Comparison of ENCODE assay signal across 1 cellular context in the genomic region with DNA sequence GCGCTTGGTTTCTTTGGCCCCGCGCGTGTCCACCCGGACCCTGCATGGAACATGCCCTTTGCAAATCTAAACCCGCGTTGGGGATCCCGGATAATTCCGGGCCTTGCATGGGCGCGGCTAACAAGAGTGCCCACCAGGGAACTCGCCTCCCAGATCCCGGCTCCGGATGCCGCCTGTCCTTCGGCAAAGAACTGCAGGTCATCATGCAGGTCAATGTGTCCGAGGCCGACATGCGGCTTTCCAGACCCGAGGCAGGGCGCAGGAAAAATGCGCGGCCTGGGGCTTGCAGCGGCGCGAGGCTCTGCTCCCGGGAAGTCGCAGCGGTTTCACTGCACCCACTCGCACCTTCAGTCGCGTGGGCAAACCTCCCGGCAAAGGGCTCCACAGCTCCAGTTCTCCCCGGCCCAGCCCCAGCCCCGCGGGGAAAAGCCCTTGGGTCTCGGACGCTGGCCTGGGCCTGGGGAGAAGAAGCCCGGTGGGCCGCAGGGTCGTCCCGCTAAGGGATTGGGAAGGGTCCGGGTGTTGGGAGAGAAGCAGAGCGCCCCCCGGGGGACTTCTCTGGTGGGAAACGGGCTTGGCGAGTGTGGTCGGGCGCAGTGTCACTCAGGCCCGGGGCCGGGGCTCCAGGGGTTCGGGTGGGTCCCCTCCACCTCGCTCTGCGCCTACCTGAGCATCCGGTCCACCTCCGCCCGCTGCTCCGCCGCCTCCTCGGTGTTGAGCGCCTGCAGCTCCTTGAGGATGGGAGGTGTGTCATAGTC.
A peak's percentile ranks its signal among the peaks of the same experiment; 100 is the strongest.
TF ChIP-seq lines count a peak whose summit lies in the region.

No MANE protein-coding gene starts in this region.

TF ChIP-seq in HepG2, 621 proteins besides CTCF, POLR2A, EP300 and RAD21 (continued from another document and continues in another):
- TF ChIP-seq ZNF383 (CRISPR knock-in tag; IDR thresholded peaks at IDR 0.05; ENCODE audit: borderline replicate concordance) (no peak), ZNF121 (CRISPR knock-in tag; IDR thresholded peaks at IDR 0.05) (no peak), ETV6 (CRISPR knock-in tag; conservative IDR thresholded peaks at IDR 0.05) (no peak), RFX1 (IDR thresholded peaks at IDR 0.05) (no peak), ZNF7 (CRISPR knock-in tag; IDR thresholded peaks at IDR 0.05) (no peak), ZNF234 (CRISPR knock-in tag; conservative IDR thresholded peaks at IDR 0.05) (no peak), KDM5B (CRISPR knock-in tag; IDR thresholded peaks at IDR 0.05; ENCODE audit: borderline replicate concordance) (no peak; the same call in 1 of the 2 replicates), ZNF33B (CRISPR knock-in tag; IDR thresholded peaks at IDR 0.05) (no peak), ZNF547 (CRISPR knock-in tag; IDR thresholded peaks at IDR 0.05) (peak; percentile 43; the same call in 1 of the 2 replicates), ZNF879 (CRISPR knock-in tag; IDR thresholded peaks at IDR 0.05) (no peak), PPARG (CRISPR knock-in tag; conservative IDR thresholded peaks at IDR 0.05) (no peak), HOXA3 (CRISPR knock-in tag; IDR thresholded peaks at IDR 0.05) (peak; percentile 34; the same call in 1 of the 2 replicates), SATB2 (CRISPR knock-in tag; IDR thresholded peaks at IDR 0.05) (no peak), AHR (CRISPR knock-in tag; IDR thresholded peaks at IDR 0.05) (no peak), MZF1 (CRISPR knock-in tag; IDR thresholded peaks at IDR 0.05; ENCODE audit: borderline replicate concordance) (no peak), ZFP1 (CRISPR knock-in tag; IDR thresholded peaks at IDR 0.05) (no peak; the same call in 1 of the 2 replicates), ZFP36L2 (CRISPR knock-in tag; IDR thresholded peaks at IDR 0.05) (no peak), XBP1 (CRISPR knock-in tag; IDR thresholded peaks at IDR 0.05) (no peak), PCBP2 (optimal IDR thresholded peaks at IDR 0.05; ENCODE audit: low read depth, low read length, poor library complexity, severe bottlenecking) (no peak), HNF4G (IDR thresholded peaks at IDR 0.05; ENCODE audit: borderline replicate concordance, low read depth, low read length) (no peak), HNF4G (CRISPR knock-in tag; IDR thresholded peaks at IDR 0.05; ENCODE audit: borderline replicate concordance, low read depth) (no peak), ZNF253 (CRISPR knock-in tag; IDR thresholded peaks at IDR 0.05; ENCODE audit: borderline replicate concordance) (peak; percentile 42; the same call in 1 of the 2 replicates), ATF1 (CRISPR knock-in tag; IDR thresholded peaks at IDR 0.05) (no peak), DNMT3B (CRISPR knock-in tag; conservative IDR thresholded peaks at IDR 0.05) (no peak), SIN3A (IDR thresholded peaks at IDR 0.05; ENCODE audit: borderline replicate concordance, low read depth, low read length) (peak; percentile 58; the same call in 1 of the 2 replicates), ADNP (CRISPR knock-in tag; IDR thresholded peaks at IDR 0.05) (no peak), GATAD1 (CRISPR knock-in tag; IDR thresholded peaks at IDR 0.05) (no peak), NRL (CRISPR knock-in tag; IDR thresholded peaks at IDR 0.05; ENCODE audit: borderline replicate concordance) (peak; percentile 26; the same call in 1 of the 2 replicates), HIVEP1 (CRISPR knock-in tag; IDR thresholded peaks at IDR 0.05) (peak; percentile 73; the same call in 1 of the 2 replicates), ZNF570 (CRISPR knock-in tag; IDR thresholded peaks at IDR 0.05; ENCODE audit: borderline replicate concordance) (no peak), ZNF749 (CRISPR knock-in tag; IDR thresholded peaks at IDR 0.05; ENCODE audit: borderline replicate concordance) (peak; percentile 59; the same call in 1 of the 2 replicates), ZNF768 (CRISPR knock-in tag; IDR thresholded peaks at IDR 0.05) (peak; percentile 21; the same call in 1 of the 2 replicates), FOXC1 (CRISPR knock-in tag; IDR thresholded peaks at IDR 0.05; ENCODE audit: borderline replicate concordance) (no peak; the same call in 1 of the 2 replicates)
- TF ChIP-seq, protein P1, sequence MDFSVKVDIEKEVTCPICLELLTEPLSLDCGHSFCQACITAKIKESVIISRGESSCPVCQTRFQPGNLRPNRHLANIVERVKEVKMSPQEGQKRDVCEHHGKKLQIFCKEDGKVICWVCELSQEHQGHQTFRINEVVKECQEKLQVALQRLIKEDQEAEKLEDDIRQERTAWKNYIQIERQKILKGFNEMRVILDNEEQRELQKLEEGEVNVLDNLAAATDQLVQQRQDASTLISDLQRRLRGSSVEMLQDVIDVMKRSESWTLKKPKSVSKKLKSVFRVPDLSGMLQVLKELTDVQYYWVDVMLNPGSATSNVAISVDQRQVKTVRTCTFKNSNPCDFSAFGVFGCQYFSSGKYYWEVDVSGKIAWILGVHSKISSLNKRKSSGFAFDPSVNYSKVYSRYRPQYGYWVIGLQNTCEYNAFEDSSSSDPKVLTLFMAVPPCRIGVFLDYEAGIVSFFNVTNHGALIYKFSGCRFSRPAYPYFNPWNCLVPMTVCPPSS (IDR thresholded peaks at IDR 0.05) = no peak
- TF ChIP-seq, protein P2, sequence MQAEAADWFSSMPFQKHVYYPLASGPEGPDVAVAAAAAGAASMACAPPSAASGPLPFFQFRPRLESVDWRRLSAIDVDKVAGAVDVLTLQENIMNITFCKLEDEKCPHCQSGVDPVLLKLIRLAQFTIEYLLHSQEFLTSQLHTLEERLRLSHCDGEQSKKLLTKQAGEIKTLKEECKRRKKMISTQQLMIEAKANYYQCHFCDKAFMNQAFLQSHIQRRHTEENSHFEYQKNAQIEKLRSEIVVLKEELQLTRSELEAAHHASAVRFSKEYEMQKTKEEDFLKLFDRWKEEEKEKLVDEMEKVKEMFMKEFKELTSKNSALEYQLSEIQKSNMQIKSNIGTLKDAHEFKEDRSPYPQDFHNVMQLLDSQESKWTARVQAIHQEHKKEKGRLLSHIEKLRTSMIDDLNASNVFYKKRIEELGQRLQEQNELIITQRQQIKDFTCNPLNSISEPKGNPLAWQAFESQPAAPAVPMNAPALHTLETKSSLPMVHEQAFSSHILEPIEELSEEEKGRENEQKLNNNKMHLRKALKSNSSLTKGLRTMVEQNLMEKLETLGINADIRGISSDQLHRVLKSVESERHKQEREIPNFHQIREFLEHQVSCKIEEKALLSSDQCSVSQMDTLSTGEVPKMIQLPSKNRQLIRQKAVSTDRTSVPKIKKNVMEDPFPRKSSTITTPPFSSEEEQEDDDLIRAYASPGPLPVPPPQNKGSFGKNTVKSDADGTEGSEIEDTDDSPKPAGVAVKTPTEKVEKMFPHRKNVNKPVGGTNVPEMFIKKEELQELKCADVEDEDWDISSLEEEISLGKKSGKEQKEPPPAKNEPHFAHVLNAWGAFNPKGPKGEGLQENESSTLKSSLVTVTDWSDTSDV (CRISPR knock-in tag; IDR thresholded peaks at IDR 0.05) = peak; percentile 60; the same call in 1 of the 2 replicates
- TF ChIP-seq, protein P3, sequence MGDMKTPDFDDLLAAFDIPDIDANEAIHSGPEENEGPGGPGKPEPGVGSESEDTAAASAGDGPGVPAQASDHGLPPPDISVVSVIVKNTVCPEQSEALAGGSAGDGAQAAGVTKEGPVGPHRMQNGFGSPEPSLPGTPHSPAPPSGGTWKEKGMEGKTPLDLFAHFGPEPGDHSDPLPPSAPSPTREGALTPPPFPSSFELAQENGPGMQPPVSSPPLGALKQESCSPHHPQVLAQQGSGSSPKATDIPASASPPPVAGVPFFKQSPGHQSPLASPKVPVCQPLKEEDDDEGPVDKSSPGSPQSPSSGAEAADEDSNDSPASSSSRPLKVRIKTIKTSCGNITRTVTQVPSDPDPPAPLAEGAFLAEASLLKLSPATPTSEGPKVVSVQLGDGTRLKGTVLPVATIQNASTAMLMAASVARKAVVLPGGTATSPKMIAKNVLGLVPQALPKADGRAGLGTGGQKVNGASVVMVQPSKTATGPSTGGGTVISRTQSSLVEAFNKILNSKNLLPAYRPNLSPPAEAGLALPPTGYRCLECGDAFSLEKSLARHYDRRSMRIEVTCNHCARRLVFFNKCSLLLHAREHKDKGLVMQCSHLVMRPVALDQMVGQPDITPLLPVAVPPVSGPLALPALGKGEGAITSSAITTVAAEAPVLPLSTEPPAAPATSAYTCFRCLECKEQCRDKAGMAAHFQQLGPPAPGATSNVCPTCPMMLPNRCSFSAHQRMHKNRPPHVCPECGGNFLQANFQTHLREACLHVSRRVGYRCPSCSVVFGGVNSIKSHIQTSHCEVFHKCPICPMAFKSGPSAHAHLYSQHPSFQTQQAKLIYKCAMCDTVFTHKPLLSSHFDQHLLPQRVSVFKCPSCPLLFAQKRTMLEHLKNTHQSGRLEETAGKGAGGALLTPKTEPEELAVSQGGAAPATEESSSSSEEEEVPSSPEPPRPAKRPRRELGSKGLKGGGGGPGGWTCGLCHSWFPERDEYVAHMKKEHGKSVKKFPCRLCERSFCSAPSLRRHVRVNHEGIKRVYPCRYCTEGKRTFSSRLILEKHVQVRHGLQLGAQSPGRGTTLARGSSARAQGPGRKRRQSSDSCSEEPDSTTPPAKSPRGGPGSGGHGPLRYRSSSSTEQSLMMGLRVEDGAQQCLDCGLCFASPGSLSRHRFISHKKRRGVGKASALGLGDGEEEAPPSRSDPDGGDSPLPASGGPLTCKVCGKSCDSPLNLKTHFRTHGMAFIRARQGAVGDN (CRISPR knock-in tag; IDR thresholded peaks at IDR 0.05) = peak; percentile 85
- TF ChIP-seq, protein P4, sequence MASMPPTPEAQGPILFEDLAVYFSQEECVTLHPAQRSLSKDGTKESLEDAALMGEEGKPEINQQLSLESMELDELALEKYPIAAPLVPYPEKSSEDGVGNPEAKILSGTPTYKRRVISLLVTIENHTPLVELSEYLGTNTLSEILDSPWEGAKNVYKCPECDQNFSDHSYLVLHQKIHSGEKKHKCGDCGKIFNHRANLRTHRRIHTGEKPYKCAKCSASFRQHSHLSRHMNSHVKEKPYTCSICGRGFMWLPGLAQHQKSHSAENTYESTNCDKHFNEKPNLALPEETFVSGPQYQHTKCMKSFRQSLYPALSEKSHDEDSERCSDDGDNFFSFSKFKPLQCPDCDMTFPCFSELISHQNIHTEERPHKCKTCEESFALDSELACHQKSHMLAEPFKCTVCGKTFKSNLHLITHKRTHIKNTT (CRISPR knock-in tag; IDR thresholded peaks at IDR 0.05) = no peak
- TF ChIP-seq, protein P5, sequence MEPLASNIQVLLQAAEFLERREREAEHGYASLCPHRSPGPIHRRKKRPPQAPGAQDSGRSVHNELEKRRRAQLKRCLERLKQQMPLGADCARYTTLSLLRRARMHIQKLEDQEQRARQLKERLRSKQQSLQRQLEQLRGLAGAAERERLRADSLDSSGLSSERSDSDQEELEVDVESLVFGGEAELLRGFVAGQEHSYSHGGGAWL (CRISPR knock-in tag; IDR thresholded peaks at IDR 0.05) = peak; percentile 45; the same call in 1 of the 2 replicates
- TF ChIP-seq, protein P6, sequence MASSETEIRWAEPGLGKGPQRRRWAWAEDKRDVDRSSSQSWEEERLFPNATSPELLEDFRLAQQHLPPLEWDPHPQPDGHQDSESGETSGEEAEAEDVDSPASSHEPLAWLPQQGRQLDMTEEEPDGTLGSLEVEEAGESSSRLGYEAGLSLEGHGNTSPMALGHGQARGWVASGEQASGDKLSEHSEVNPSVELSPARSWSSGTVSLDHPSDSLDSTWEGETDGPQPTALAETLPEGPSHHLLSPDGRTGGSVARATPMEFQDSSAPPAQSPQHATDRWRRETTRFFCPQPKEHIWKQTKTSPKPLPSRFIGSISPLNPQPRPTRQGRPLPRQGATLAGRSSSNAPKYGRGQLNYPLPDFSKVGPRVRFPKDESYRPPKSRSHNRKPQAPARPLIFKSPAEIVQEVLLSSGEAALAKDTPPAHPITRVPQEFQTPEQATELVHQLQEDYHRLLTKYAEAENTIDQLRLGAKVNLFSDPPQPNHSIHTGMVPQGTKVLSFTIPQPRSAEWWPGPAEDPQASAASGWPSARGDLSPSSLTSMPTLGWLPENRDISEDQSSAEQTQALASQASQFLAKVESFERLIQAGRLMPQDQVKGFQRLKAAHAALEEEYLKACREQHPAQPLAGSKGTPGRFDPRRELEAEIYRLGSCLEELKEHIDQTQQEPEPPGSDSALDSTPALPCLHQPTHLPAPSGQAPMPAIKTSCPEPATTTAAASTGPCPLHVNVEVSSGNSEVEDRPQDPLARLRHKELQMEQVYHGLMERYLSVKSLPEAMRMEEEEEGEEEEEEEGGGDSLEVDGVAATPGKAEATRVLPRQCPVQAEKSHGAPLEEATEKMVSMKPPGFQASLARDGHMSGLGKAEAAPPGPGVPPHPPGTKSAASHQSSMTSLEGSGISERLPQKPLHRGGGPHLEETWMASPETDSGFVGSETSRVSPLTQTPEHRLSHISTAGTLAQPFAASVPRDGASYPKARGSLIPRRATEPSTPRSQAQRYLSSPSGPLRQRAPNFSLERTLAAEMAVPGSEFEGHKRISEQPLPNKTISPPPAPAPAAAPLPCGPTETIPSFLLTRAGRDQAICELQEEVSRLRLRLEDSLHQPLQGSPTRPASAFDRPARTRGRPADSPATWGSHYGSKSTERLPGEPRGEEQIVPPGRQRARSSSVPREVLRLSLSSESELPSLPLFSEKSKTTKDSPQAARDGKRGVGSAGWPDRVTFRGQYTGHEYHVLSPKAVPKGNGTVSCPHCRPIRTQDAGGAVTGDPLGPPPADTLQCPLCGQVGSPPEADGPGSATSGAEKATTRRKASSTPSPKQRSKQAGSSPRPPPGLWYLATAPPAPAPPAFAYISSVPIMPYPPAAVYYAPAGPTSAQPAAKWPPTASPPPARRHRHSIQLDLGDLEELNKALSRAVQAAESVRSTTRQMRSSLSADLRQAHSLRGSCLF (CRISPR knock-in tag; IDR thresholded peaks at IDR 0.05; ENCODE audit: borderline replicate concordance) = 0 out of 2 replicates have a peak, but pooled peaks have one; percentile 20
- TF ChIP-seq, protein P7, sequence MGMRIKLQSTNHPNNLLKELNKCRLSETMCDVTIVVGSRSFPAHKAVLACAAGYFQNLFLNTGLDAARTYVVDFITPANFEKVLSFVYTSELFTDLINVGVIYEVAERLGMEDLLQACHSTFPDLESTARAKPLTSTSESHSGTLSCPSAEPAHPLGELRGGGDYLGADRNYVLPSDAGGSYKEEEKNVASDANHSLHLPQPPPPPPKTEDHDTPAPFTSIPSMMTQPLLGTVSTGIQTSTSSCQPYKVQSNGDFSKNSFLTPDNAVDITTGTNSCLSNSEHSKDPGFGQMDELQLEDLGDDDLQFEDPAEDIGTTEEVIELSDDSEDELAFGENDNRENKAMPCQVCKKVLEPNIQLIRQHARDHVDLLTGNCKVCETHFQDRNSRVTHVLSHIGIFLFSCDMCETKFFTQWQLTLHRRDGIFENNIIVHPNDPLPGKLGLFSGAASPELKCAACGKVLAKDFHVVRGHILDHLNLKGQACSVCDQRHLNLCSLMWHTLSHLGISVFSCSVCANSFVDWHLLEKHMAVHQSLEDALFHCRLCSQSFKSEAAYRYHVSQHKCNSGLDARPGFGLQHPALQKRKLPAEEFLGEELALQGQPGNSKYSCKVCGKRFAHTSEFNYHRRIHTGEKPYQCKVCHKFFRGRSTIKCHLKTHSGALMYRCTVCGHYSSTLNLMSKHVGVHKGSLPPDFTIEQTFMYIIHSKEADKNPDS (CRISPR knock-in tag; IDR thresholded peaks at IDR 0.05) = 0 out of 2 replicates have a peak, but pooled peaks have one; percentile 62
- TF ChIP-seq, protein P8, sequence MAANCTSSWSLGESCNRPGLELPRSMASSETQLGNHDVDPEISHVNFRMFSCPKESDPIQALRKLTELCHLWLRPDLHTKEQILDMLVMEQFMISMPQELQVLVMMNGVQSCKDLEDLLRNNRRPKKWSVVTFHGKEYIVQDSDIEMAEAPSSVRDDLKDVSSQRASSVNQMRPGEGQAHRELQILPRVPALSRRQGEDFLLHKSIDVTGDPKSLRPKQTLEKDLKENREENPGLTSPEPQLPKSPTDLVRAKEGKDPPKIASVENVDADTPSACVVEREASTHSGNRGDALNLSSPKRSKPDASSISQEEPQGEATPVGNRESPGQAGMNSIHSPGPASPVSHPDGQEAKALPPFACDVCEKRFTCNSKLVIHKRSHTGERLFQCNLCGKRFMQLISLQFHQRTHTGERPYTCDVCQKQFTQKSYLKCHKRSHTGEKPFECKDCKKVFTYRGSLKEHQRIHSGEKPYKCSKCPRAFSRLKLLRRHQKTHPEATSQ (CRISPR knock-in tag; IDR thresholded peaks at IDR 0.05; ENCODE audit: borderline replicate concordance) = no peak
